In the genomic region with DNA sequence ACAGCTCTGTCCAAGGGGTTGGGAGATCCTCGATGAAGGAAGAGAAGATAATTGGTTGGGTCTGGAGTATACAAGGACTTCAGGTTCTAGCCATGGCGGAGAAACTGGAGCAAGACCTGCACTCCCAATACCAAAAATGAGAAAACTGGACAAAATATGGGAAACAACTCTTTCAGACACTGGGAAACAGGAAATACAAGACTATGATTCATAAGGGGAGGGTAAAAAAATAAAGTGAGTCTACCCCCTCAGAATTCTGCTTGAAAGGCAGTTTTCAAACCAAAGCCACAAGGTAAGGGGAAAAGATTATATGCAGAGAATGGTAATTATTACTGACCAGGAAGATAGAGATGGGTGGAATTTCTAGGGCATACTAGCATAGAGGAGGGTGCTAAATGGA, we compare ENCODE assay signal across 1 cellular context.
TF ChIP-seq lines count a peak whose summit lies in the region.

No MANE protein-coding gene starts in this region.

TF ChIP-seq in endothelial cell of umbilical vein, 7 proteins besides CTCF, POLR2A, EP300 and RAD21:
- TF ChIP-seq FOS (IDR thresholded peaks at IDR 0.05; ENCODE audit: borderline replicate concordance, insufficient read depth, low read length) (peak; percentile 51), GATA2 (IDR thresholded peaks at IDR 0.05; ENCODE audit: insufficient read depth, insufficient read length, low read depth, low read length) (no peak)
